ENCODE assay signal across 17 cellular contexts in genomic region chr21:44052830-44053226, GRCh38. TPM values are rescaled to one million over a fixed set of nuclear protein-coding genes. Genes with fewer than 3 reads are reported as not detected.
DNase-seq lines count a peak whose midpoint lies in the region; TF ChIP-seq lines count a peak whose summit lies in the region.
"Had no signal": no experiment of that assay in that cellular context is flagged by ENCODE, and none has a peak within 500 bp of the region (broad histone marks: within the 10 kb centered on the region; RNA-seq: fewer than 3 reads in every experiment).

No MANE protein-coding gene starts in this region.

- intact Hi-C loops in activated naive CD4-positive, alpha-beta T cell treated with anti-CD3 and anti-CD28 coated beads for 36 hours (cut with micrococcal nuclease): no loop called here

- H3K27ac Mint-ChIP-seq in activated naive CD4-positive, alpha-beta T cell treated with anti-CD3 and anti-CD28 coated beads for 36 hours: peak overlapping the region; percentile 6
- H3K27ac Mint-ChIP-seq in activated naive CD4-positive, alpha-beta T cell treated with anti-CD3 and anti-CD28 coated beads, Interleukin-2, amount 10 ng/mL, durations not matched to agents 7 days and 5 days: no peak overlapping the region
- H3K27ac Mint-ChIP-seq in glutamatergic neuron (ENCODE audit: unreplicated experiment): no peak overlapping the region
- H3K27ac Mint-ChIP-seq: activated CD8-positive, alpha-beta T cell treated with anti-CD3 and anti-CD28 coated beads for 36 hours had no signal

- peaks cover 20% of the 10 kb centered on the region for H3K36me3 Mint-ChIP-seq in activated naive CD4-positive, alpha-beta T cell treated with anti-CD3 and anti-CD28 coated beads for 36 hours (ENCODE audit: low read depth)
- peaks cover 40% of the 10 kb centered on the region for H3K36me3 Mint-ChIP-seq in activated naive CD4-positive, alpha-beta T cell treated with anti-CD3 and anti-CD28 coated beads, Interleukin-2, amount 10 ng/mL, durations not matched to agents 7 days and 5 days
- no peaks in the 10 kb centered on the region for H3K36me3 Mint-ChIP-seq in glutamatergic neuron (ENCODE audit: unreplicated experiment)

- no peak overlapping the region for H4K8ac ChIP-seq in mesendoderm (ENCODE audit: low read depth, low read length)

- H3K4me3 ChIP-seq in mesendoderm (ENCODE audit: low read length): no peak overlapping the region
- H3K4me3 ChIP-seq: SJCRH30 had no signal

- H3K18ac ChIP-seq in mesendoderm (ENCODE audit: low read length): no peak overlapping the region

- no peak overlapping the region for H3K4me2 ChIP-seq in mesendoderm (ENCODE audit: low read length)

- no peak overlapping the region for H2BK120ac ChIP-seq in mesendoderm (ENCODE audit: low read depth, low read length)

- H3K4me1 ChIP-seq in mesendoderm (ENCODE audit: control insufficient read depth, low read depth, low read length): no peaks in the 10 kb centered on the region
- H3K4me1 ChIP-seq: parathyroid adenoma, SJCRH30 had no signal

- no CpG with 5 or more reads among the region's 6 CpGs for WGBS in mesendoderm (ENCODE audit: extremely low coverage, insufficient coverage, low lambda C conversion rate)

- no peak overlapping the region for H3K56ac ChIP-seq in mesendoderm (ENCODE audit: low read length)

- peaks cover 2% of the 10 kb centered on the region for H3K36me3 ChIP-seq in mesendoderm (ENCODE audit: control insufficient read depth, insufficient read depth, low read length)

- no peak overlapping the region for H2BK15ac ChIP-seq in mesendoderm (replicated peaks; ENCODE audit: low read depth)

- H2AK5ac ChIP-seq in mesendoderm (ENCODE audit: low read length): no peak overlapping the region

- H4K5ac ChIP-seq in mesendoderm (ENCODE audit: low read length): no peak overlapping the region

- no peak overlapping the region for H2BK5ac ChIP-seq in mesendoderm (ENCODE audit: low read length)

- H3K4me3 Mint-ChIP-seq in activated naive CD4-positive, alpha-beta T cell treated with anti-CD3 and anti-CD28 coated beads for 36 hours: no peak overlapping the region
- H3K4me3 Mint-ChIP-seq in activated naive CD4-positive, alpha-beta T cell treated with anti-CD3 and anti-CD28 coated beads, Interleukin-2, amount 10 ng/mL, durations not matched to agents 7 days and 5 days: no peak overlapping the region
- H3K4me3 Mint-ChIP-seq in glutamatergic neuron (ENCODE audit: unreplicated experiment): no peak overlapping the region
- H3K4me3 Mint-ChIP-seq: activated CD8-positive, alpha-beta T cell treated with anti-CD3 and anti-CD28 coated beads for 36 hours had no signal

- H3K4me1 Mint-ChIP-seq in activated naive CD4-positive, alpha-beta T cell treated with anti-CD3 and anti-CD28 coated beads for 36 hours (ENCODE audit: low read depth): peaks cover 11% of the 10 kb centered on the region
- peaks cover 5% of the 10 kb centered on the region for H3K4me1 Mint-ChIP-seq in activated naive CD4-positive, alpha-beta T cell treated with anti-CD3 and anti-CD28 coated beads, Interleukin-2, amount 10 ng/mL, durations not matched to agents 7 days and 5 days
- H3K4me1 Mint-ChIP-seq in glutamatergic neuron (ENCODE audit: low read depth, unreplicated experiment): peaks cover 56% of the 10 kb centered on the region

- H3K27me3 Mint-ChIP-seq in activated naive CD4-positive, alpha-beta T cell treated with anti-CD3 and anti-CD28 coated beads for 36 hours (ENCODE audit: low read depth): no peaks in the 10 kb centered on the region
- no peaks in the 10 kb centered on the region for H3K27me3 Mint-ChIP-seq in activated naive CD4-positive, alpha-beta T cell treated with anti-CD3 and anti-CD28 coated beads, Interleukin-2, amount 10 ng/mL, durations not matched to agents 7 days and 5 days
- H3K27me3 Mint-ChIP-seq in glutamatergic neuron (ENCODE audit: unreplicated experiment): peaks cover 2% of the 10 kb centered on the region
- H3K27me3 Mint-ChIP-seq: activated CD8-positive, alpha-beta T cell treated with anti-CD3 and anti-CD28 coated beads for 36 hours had no signal

- H3K9ac ChIP-seq in mesendoderm (ENCODE audit: low read length): no peak overlapping the region
- H3K9ac ChIP-seq: parathyroid adenoma had no signal

- H3K4ac ChIP-seq in mesendoderm (ENCODE audit: low read depth, low read length): no peak overlapping the region

- no peak overlapping the region for H3K23ac ChIP-seq in mesendoderm (ENCODE audit: low read length)

- H3K27ac ChIP-seq in angular gyrus (ENCODE audit: low read depth, low read length) (peak overlapping the region; percentile 96), temporal lobe (ENCODE audit: low read depth, low read length) (peak overlapping the region; percentile 97), mesendoderm (ENCODE audit: low read depth, low read length) (no peak overlapping the region)
- H3K27ac ChIP-seq: foreskin keratinocyte, HL-60, parathyroid adenoma, SJCRH30 had no signal

- peaks cover 7% of the 10 kb centered on the region for H3K79me2 ChIP-seq in mesendoderm (ENCODE audit: control insufficient read depth, insufficient read depth, low read length)

- CTCF ChIA-PET in activated naive CD4-positive, alpha-beta T cell treated with anti-CD3 and anti-CD28 coated beads for 36 hours (lab: Charles Lee): interaction anchor here (1.5 kb wide), 1 partner anchor 11 kb away, joined by 3 read pairs; no protein-coding TSS in a partner anchor
- CTCF ChIA-PET in activated naive CD4-positive, alpha-beta T cell treated with anti-CD3 and anti-CD28 coated beads, Interleukin-2, amount 10 ng/mL, durations not matched to agents 7 days and 5 days (lab: Charles Lee): interaction anchor here (1.6 kb wide), 1 partner anchor 11 kb away, joined by 4 read pairs; no protein-coding TSS in a partner anchor

- peaks cover 25% of the 10 kb centered on the region for H3K79me1 ChIP-seq in mesendoderm (ENCODE audit: low read length)

- TF ChIP-seq CTCF in glutamatergic neuron (IDR thresholded peaks at IDR 0.05; ENCODE audit: partially characterized antibody, unreplicated experiment): no peak

- H3K27me3 ChIP-seq in mesendoderm (ENCODE audit: insufficient read depth, low read length, poor library complexity): no peaks in the 10 kb centered on the region
- H3K27me3 ChIP-seq: foreskin keratinocyte, SJCRH30 had no signal

- DNase-seq in activated naive CD4-positive, alpha-beta T cell treated with anti-CD3 and anti-CD28 coated beads for 36 hours: no peak
- no peak for DNase-seq in activated naive CD4-positive, alpha-beta T cell treated with anti-CD3 and anti-CD28 coated beads, Interleukin-2, amount 10 ng/mL, durations not matched to agents 7 days and 5 days
- DNase-seq in mesenteric fat pad (ENCODE audit: low spot score): peak; percentile 9
- no peak for DNase-seq in NCI-H146 treated with DMSO at 0.1 percent for 48 hours (lab: John Stamatoyannopoulos, UW; ENCODE audit: unreplicated experiment)
- DNase-seq in mesendoderm: no peak
- no peak for DNase-seq in glutamatergic neuron
- DNase-seq: activated CD8-positive, alpha-beta T cell treated with anti-CD3 and anti-CD28 coated beads for 36 hours; Calu3; foreskin keratinocyte; KBM-7; midbrain; NCI-H226; SJCRH30 had no signal

- H3K9me3 Mint-ChIP-seq in activated naive CD4-positive, alpha-beta T cell treated with anti-CD3 and anti-CD28 coated beads for 36 hours: no peaks in the 10 kb centered on the region
- no peaks in the 10 kb centered on the region for H3K9me3 Mint-ChIP-seq in activated naive CD4-positive, alpha-beta T cell treated with anti-CD3 and anti-CD28 coated beads, Interleukin-2, amount 10 ng/mL, durations not matched to agents 7 days and 5 days
- H3K9me3 Mint-ChIP-seq in glutamatergic neuron (ENCODE audit: unreplicated experiment): peaks cover 5% of the 10 kb centered on the region
- H3K9me3 Mint-ChIP-seq: activated CD8-positive, alpha-beta T cell treated with anti-CD3 and anti-CD28 coated beads for 36 hours had no signal

RNA-seq across cellular contexts. Expression of gene TRAPPC10, which starts 40.7 kb away (rescaled TPM):
- 10 to 100 TPM; 37.1 to 38.6 TPM for total RNA-seq in activated naive CD4-positive, alpha-beta T cell treated with anti-CD3 and anti-CD28 coated beads for 36 hours
- total RNA-seq in mesenteric fat pad (44.4 TPM), temporal lobe (16.2 TPM), glutamatergic neuron (ENCODE audit: unreplicated experiment) (48.4 TPM)
- 21.4 TPM for polyA plus RNA-seq in mesendoderm (2013, experiment 1 of 2)
- polyA plus RNA-seq in mesendoderm (2013, experiment 2 of 2): 19.9 TPM

RNA-seq across cellular contexts. Expression of gene PWP2, which starts 54.4 kb away (rescaled TPM):
- total RNA-seq in activated naive CD4-positive, alpha-beta T cell treated with anti-CD3 and anti-CD28 coated beads for 36 hours: 10 to 100 TPM; 29.6 to 30.9 TPM
- total RNA-seq in mesenteric fat pad: 3.6 TPM
- 9.6 TPM for total RNA-seq in temporal lobe
- polyA plus RNA-seq in mesendoderm (2013, experiment 1 of 2): 0.51 TPM
- polyA plus RNA-seq in mesendoderm (2013, experiment 2 of 2): 0.66 TPM
- total RNA-seq in glutamatergic neuron (ENCODE audit: unreplicated experiment): 22.1 TPM
